In the genomic region with DNA sequence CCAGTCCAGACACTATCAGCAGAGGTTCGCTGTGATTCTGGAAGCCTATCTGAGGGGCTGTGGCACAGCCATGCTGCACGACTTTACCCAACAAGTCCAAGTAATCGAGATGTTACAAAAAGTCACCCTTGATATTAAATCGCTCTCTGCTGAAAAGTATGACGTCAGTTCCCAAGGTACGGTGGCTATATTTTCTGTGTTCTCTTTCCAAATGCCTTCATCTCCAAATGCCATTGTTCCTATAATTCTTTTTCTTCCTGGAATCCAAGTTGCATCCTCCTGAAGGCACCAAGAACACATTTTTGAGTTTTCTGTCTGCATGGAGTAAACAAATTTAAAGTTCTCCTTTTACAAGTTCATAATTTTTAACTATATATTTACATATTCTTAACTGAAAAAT, we compare ENCODE assay signal across 2 cellular contexts.
TF ChIP-seq lines count a peak whose summit lies in the region.

No MANE protein-coding gene starts in this region.

TF ChIP-seq in GM12878, 131 proteins besides CTCF, POLR2A, EP300 and RAD21:
- TF ChIP-seq ZSCAN29 (IDR thresholded peaks at IDR 0.05) (no peak), NR2C2 (IDR thresholded peaks at IDR 0.05; ENCODE audit: borderline replicate concordance, control insufficient read depth, insufficient read length, low read depth) (no peak), BHLHE40 (IDR thresholded peaks at IDR 0.05; ENCODE audit: borderline replicate concordance in 1 of 2, low read depth in 2 of 2, low read length in 1 of 2) (no peak), DPF2 (IDR thresholded peaks at IDR 0.05) (no peak), TCF7 (IDR thresholded peaks at IDR 0.05; ENCODE audit: borderline replicate concordance) (no peak), RAD51 (IDR thresholded peaks at IDR 0.05) (no peak), RCOR1 (conservative IDR thresholded peaks at IDR 0.05; ENCODE audit: low read depth, low read length) (no peak), EED (IDR thresholded peaks at IDR 0.05; ENCODE audit: low read depth) (no peak), YBX1 (IDR thresholded peaks at IDR 0.05) (no peak)
- TF ChIP-seq, protein P1, sequence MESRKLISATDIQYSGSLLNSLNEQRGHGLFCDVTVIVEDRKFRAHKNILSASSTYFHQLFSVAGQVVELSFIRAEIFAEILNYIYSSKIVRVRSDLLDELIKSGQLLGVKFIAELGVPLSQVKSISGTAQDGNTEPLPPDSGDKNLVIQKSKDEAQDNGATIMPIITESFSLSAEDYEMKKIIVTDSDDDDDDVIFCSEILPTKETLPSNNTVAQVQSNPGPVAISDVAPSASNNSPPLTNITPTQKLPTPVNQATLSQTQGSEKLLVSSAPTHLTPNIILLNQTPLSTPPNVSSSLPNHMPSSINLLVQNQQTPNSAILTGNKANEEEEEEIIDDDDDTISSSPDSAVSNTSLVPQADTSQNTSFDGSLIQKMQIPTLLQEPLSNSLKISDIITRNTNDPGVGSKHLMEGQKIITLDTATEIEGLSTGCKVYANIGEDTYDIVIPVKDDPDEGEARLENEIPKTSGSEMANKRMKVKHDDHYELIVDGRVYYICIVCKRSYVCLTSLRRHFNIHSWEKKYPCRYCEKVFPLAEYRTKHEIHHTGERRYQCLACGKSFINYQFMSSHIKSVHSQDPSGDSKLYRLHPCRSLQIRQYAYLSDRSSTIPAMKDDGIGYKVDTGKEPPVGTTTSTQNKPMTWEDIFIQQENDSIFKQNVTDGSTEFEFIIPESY (IDR thresholded peaks at IDR 0.05), result no peak
- TF ChIP-seq, protein P2, sequence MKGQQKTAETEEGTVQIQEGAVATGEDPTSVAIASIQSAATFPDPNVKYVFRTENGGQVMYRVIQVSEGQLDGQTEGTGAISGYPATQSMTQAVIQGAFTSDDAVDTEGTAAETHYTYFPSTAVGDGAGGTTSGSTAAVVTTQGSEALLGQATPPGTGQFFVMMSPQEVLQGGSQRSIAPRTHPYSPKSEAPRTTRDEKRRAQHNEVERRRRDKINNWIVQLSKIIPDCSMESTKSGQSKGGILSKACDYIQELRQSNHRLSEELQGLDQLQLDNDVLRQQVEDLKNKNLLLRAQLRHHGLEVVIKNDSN (IDR thresholded peaks at IDR 0.05; ENCODE audit: borderline replicate concordance, extremely low read length, insufficient read depth, low read depth, low read length), result no peak

TF ChIP-seq in HEK293T, 16 proteins besides CTCF, POLR2A, EP300 and RAD21:
- no peak for TF ChIP-seq ARNT (IDR thresholded peaks at IDR 0.05)
- TF ChIP-seq ELF4 (IDR thresholded peaks at IDR 0.05), result no peak
- no peak for TF ChIP-seq BHLHE40 (IDR thresholded peaks at IDR 0.05; ENCODE audit: borderline replicate concordance)
- no peak for TF ChIP-seq ZNF384 (IDR thresholded peaks at IDR 0.05)
- no peak for TF ChIP-seq SP1 (IDR thresholded peaks at IDR 0.05)
- TF ChIP-seq CTBP1 (IDR thresholded peaks at IDR 0.05; ENCODE audit: borderline replicate concordance), result no peak
- no peak for TF ChIP-seq HDGF (IDR thresholded peaks at IDR 0.05; ENCODE audit: borderline replicate concordance)
- no peak for TF ChIP-seq SUZ12 (IDR thresholded peaks at IDR 0.05)
- TF ChIP-seq FOXA1 (IDR thresholded peaks at IDR 0.05), result no peak
